Comparison of ENCODE assay signal across 1 cellular context in genomic region chr7:128833148-128833938, GRCh38.
TF ChIP-seq lines count a peak whose summit lies in the region.

No MANE protein-coding gene starts in this region.

TF ChIP-seq in endothelial cell of umbilical vein, 7 proteins besides CTCF, POLR2A, EP300 and RAD21:
- TF ChIP-seq POLR2AphosphoS5 (IDR thresholded peaks at IDR 0.05; ENCODE audit: insufficient read depth, low read depth, low read length) = no peak
- peak; percentile 73 for TF ChIP-seq FOS (IDR thresholded peaks at IDR 0.05; ENCODE audit: borderline replicate concordance, insufficient read depth, low read length)
- TF ChIP-seq GATA2 (IDR thresholded peaks at IDR 0.05; ENCODE audit: insufficient read depth, insufficient read length, low read depth, low read length) = no peak
- TF ChIP-seq MAX (IDR thresholded peaks at IDR 0.05; ENCODE audit: insufficient read depth, insufficient read length) = no peak
- no peak for TF ChIP-seq EZH2 (IDR thresholded peaks at IDR 0.05; ENCODE audit: borderline replicate concordance, low read depth, low read length, severe bottlenecking)
- TF ChIP-seq MYC (IDR thresholded peaks at IDR 0.05; ENCODE audit: low read depth, low read length) = no peak
- no peak for TF ChIP-seq JUN (IDR thresholded peaks at IDR 0.05; ENCODE audit: borderline replicate concordance, insufficient read depth, insufficient read length, low read depth)
